In genomic region chr9:69671291-69671903, GRCh38 we compare ENCODE assay signal across 7 cellular contexts. TPM values are rescaled to one million over a fixed set of nuclear protein-coding genes. Genes with fewer than 3 reads are reported as not detected.
DNase-seq lines count a peak whose midpoint lies in the region; ATAC-seq and TF ChIP-seq lines count a peak whose summit lies in the region.

No MANE protein-coding gene starts in this region.

- H3K4me3 Mint-ChIP-seq in activated naive CD8-positive, alpha-beta T cell treated with anti-CD3 and anti-CD28 coated beads, Interleukin-2, amount 10 ng/mL, durations not matched to agents 7 days and 5 days = peak overlapping the region; percentile 35

- H3K4me3 ChIP-seq in HUES64 (ENCODE audit: low read length) (peak overlapping the region; percentile 67), iPS DF 6.9 (ENCODE audit: low read length) (peak overlapping the region; percentile 52; the same call in 1 of the 2 replicates), sigmoid colon (peak overlapping the region; percentile 62 to 90 (median 82))

- no peaks in the 10 kb centered on the region for H3K9me3 ChIP-seq in HUES64 (ENCODE audit: insufficient read depth, low read depth, low read length)
- H3K9me3 ChIP-seq in iPS DF 6.9 (ENCODE audit: control insufficient read depth, insufficient read depth, low read length) = no peaks in the 10 kb centered on the region
- no peaks in the 10 kb centered on the region for H3K9me3 ChIP-seq in sigmoid colon

- no peak for ATAC-seq in activated naive CD8-positive, alpha-beta T cell treated with anti-CD3 and anti-CD28 coated beads, Interleukin-2, amount 10 ng/mL, durations not matched to agents 7 days and 5 days (ENCODE audit: low read depth)
- ATAC-seq in HG03045 (IDR thresholded peaks at IDR 0.05; ENCODE audit: unreplicated experiment) (no peak), GM21737 (IDR thresholded peaks at IDR 0.05; ENCODE audit: unreplicated experiment) (no peak)

- no peak for DNase-seq in activated naive CD8-positive, alpha-beta T cell treated with anti-CD3 and anti-CD28 coated beads, Interleukin-2, amount 10 ng/mL, durations not matched to agents 7 days and 5 days
- no peak for DNase-seq in iPS DF 6.9 (ENCODE audit: low read depth, low spot score)
- no peak for DNase-seq in sigmoid colon
- DNase-seq in NCI-H526 (lab: John Stamatoyannopoulos, UW) = no peak

- H3K4me1 ChIP-seq in HUES64 (ENCODE audit: insufficient read depth, low read length) (peaks cover 24% of the 10 kb centered on the region), iPS DF 6.9 (ENCODE audit: control insufficient read depth, insufficient read depth, low read length) (peaks cover 2% of the 10 kb centered on the region), sigmoid colon (peaks cover 0 to 15% (median 8%) of the 10 kb centered on the region in 4 donors)

- peaks cover 28% of the 10 kb centered on the region for H3K27me3 ChIP-seq in HUES64 (ENCODE audit: insufficient read depth, low read length)
- peaks cover 6% of the 10 kb centered on the region for H3K27me3 ChIP-seq in iPS DF 6.9 (ENCODE audit: control insufficient read depth, insufficient read depth, low read length)
- no peaks in the 10 kb centered on the region for H3K27me3 ChIP-seq in sigmoid colon

- peaks cover 35% of the 10 kb centered on the region for H3K27me3 Mint-ChIP-seq in activated naive CD8-positive, alpha-beta T cell treated with anti-CD3 and anti-CD28 coated beads, Interleukin-2, amount 10 ng/mL, durations not matched to agents 7 days and 5 days

- no peaks in the 10 kb centered on the region for H3K36me3 Mint-ChIP-seq in activated naive CD8-positive, alpha-beta T cell treated with anti-CD3 and anti-CD28 coated beads, Interleukin-2, amount 10 ng/mL, durations not matched to agents 7 days and 5 days

- H3K9me3 Mint-ChIP-seq in activated naive CD8-positive, alpha-beta T cell treated with anti-CD3 and anti-CD28 coated beads, Interleukin-2, amount 10 ng/mL, durations not matched to agents 7 days and 5 days = no peaks in the 10 kb centered on the region

- H3K27ac Mint-ChIP-seq in activated naive CD8-positive, alpha-beta T cell treated with anti-CD3 and anti-CD28 coated beads, Interleukin-2, amount 10 ng/mL, durations not matched to agents 7 days and 5 days = no peak overlapping the region

- H3K36me3 ChIP-seq in HUES64 (ENCODE audit: insufficient read depth, low read length) = no peaks in the 10 kb centered on the region
- no peaks in the 10 kb centered on the region for H3K36me3 ChIP-seq in iPS DF 6.9 (ENCODE audit: control insufficient read depth, insufficient read depth, low read length)
- no peaks in the 10 kb centered on the region for H3K36me3 ChIP-seq in sigmoid colon

- 52% methylated on average over 18 of the region's 18 CpGs for WGBS in HUES64
- WGBS in iPS DF 6.9 (ENCODE audit: insufficient coverage, insufficient read length) = no CpG with 5 or more reads among the region's 18 CpGs
- 46 to 49% methylated on average over 18 of the region's 18 CpGs for WGBS in sigmoid colon, 2 donors

- no peak overlapping the region for H3K9ac ChIP-seq in HUES64 (ENCODE audit: low read depth, low read length)

- H3K27ac ChIP-seq in HUES64 (ENCODE audit: low read depth, low read length) (no peak overlapping the region), iPS DF 6.9 (ENCODE audit: low read length) (no peak overlapping the region), sigmoid colon (peak overlapping the region; percentile 75 to 85 (median 81))

- TF ChIP-seq CTCF in sigmoid colon (IDR thresholded peaks at IDR 0.05) = no peak

- intact Hi-C loops in sigmoid colon (cut with DNase I) = no loop called here

- POLR2A ChIA-PET in activated naive CD8-positive, alpha-beta T cell treated with anti-CD3 and anti-CD28 coated beads, Interleukin-2, amount 10 ng/mL, durations not matched to agents 7 days and 5 days (lab: Charles Lee) = no interaction called here

- TF ChIP-seq POLR2A in sigmoid colon (IDR thresholded peaks at IDR 0.05) = no peak

- peaks cover 4% of the 10 kb centered on the region for H3K4me1 Mint-ChIP-seq in activated naive CD8-positive, alpha-beta T cell treated with anti-CD3 and anti-CD28 coated beads, Interleukin-2, amount 10 ng/mL, durations not matched to agents 7 days and 5 days

- no peak for TF ChIP-seq EP300 in sigmoid colon (IDR thresholded peaks at IDR 0.05)

RNA-seq across cellular contexts. Expression of gene APBA1, which starts 0.8 kb away (rescaled TPM):
- polyA plus RNA-seq in HUES64 (2013, experiment 1 of 2) = 0.65 TPM
- polyA plus RNA-seq in HUES64 (2013, experiment 2 of 2) = 1.2 TPM
- under 1 TPM; 0.11 TPM for total RNA-seq in activated naive CD8-positive, alpha-beta T cell treated with anti-CD3 and anti-CD28 coated beads, Interleukin-2, amount 10 ng/mL, durations not matched to agents 7 days and 5 days
- total RNA-seq in sigmoid colon = 1 to 10 TPM; 4.2 to 6.7 (median 5.5) TPM
- polyA plus RNA-seq in sigmoid colon = 1 to 10 TPM; 1.7 to 3.0 (median 2.3) TPM

Comparison
In these comparisons a context has a peak if more than half of its experiments do, and no peak if none do; other contexts are left out.
1. H3K27ac ChIP-seq: peak in sigmoid colon (4 of 4); none in HUES64 (single experiment) and iPS DF 6.9 (single experiment).
2. RNA of gene APBA1, which starts 0.8 kb away (total RNA-seq): 4.2 to 6.7 TPM in sigmoid colon; 0.11 TPM in activated naive CD8-positive, alpha-beta T cell treated with anti-CD3 and anti-CD28 coated beads, Interleukin-2, amount 10 ng/mL, durations not matched to agents 7 days and 5 days; every median in the first group is over 4 times any median in the second.
3. Peak in every context shown above with its lines, with median percentiles within 50 percentile points of each other: H3K4me3 ChIP-seq.